11 cellular contexts compared by ENCODE assay signal in genomic region chr16:73065617-73066313, GRCh38. TPM values are rescaled to one million over a fixed set of nuclear protein-coding genes. Genes with fewer than 3 reads are reported as not detected.
DNase-seq lines count a peak whose midpoint lies in the region; ATAC-seq and TF ChIP-seq lines count a peak whose summit lies in the region.
"Had no signal": no experiment of that assay in that cellular context is flagged by ENCODE, and none has a peak within 500 bp of the region (broad histone marks: within the 10 kb centered on the region; RNA-seq: fewer than 3 reads in every experiment).

No MANE protein-coding gene starts in this region.

- H3K4me1 ChIP-seq in muscle layer of colon (ENCODE audit: insufficient read depth, low read length): peaks cover 59% of the 10 kb centered on the region
- peaks cover 0 to 88% (median 27%) of the 10 kb centered on the region in 4 donors for H3K4me1 ChIP-seq in tibial nerve

- WGBS in tibial nerve, 2 donors: 10% methylated on average over 38 to 43 of the region's 43 CpGs

- peak in 1 of 2 donors; percentile 58 for TF ChIP-seq EP300 in tibial nerve (IDR thresholded peaks at IDR 0.05)

- peak overlapping the region; percentile 16 for H3K27ac ChIP-seq in angular gyrus (ENCODE audit: low read depth, low read length)
- H3K27ac ChIP-seq in muscle layer of colon (ENCODE audit: low read depth, low read length): no peak overlapping the region
- H3K27ac ChIP-seq in tibial nerve: peak overlapping the region; percentile 24 to 89 (median 60)

- H3K4me3 ChIP-seq in fibroblast of the aortic adventitia (ENCODE audit: low read depth, low read length) (no peak overlapping the region), muscle layer of colon (ENCODE audit: low read depth in 1 of 2, low read length in 2 of 2) (peak overlapping the region; percentile 33 to 35), tibial nerve (peak overlapping the region; percentile 11 to 46 (median 20))
- H3K4me3 ChIP-seq: lung had no signal

- DNase-seq in fibroblast of the aortic adventitia (ENCODE audit: low read depth) (peak; percentile 52), tibial nerve (ENCODE audit: low spot score in 2 of 2) (peak in 1 of 2 donors; percentile 50), NCI-H774 (lab: John Stamatoyannopoulos, UW) (no peak)
- DNase-seq in stimulated activated CD8-positive, alpha-beta memory T cell treated with anti-CD3 and anti-CD28 coated beads, Interleukin-4, amount 100 ng/mL, for 48 hours: no peak
- DNase-seq: activated T-cell treated with anti-CD3 and anti-CD28 coated beads, Interleukin-2, amount 50 U/mL, for 48 hours; effector CD4-positive, alpha-beta T cell; EL had no signal

- TF ChIP-seq CTCF in fibroblast of the aortic adventitia (IDR thresholded peaks at IDR 0.05; ENCODE audit: insufficient read depth, low read length) (no peak), tibial nerve (IDR thresholded peaks at IDR 0.05) (no peak)

- H3K36me3 ChIP-seq in muscle layer of colon (ENCODE audit: insufficient read depth, low read length): no peaks in the 10 kb centered on the region
- H3K36me3 ChIP-seq in tibial nerve: no peaks in the 10 kb centered on the region

- no peaks in the 10 kb centered on the region for H3K27me3 ChIP-seq in muscle layer of colon (ENCODE audit: control insufficient read depth in 1 of 2, insufficient read depth in 2 of 2, low read length in 2 of 2)
- peaks cover 0 to 40% of the 10 kb centered on the region in 2 donors for H3K27me3 ChIP-seq in tibial nerve

- peak in 1 of 2 donors; percentile 29 for TF ChIP-seq POLR2A in tibial nerve (IDR thresholded peaks at IDR 0.05)

- ATAC-seq in GM21515 (IDR thresholded peaks at IDR 0.05; ENCODE audit: unreplicated experiment): no peak

- H3K9ac ChIP-seq in muscle layer of colon (ENCODE audit: low read length): peak overlapping the region; percentile 5

- H3K9me3 ChIP-seq in muscle layer of colon (ENCODE audit: low read length) (no peaks in the 10 kb centered on the region), tibial nerve (no peaks in the 10 kb centered on the region)

RNA-seq across cellular contexts. Expression of gene ZFHX3, which starts 17.8 kb away (rescaled TPM):
- total RNA-seq in fibroblast of the aortic adventitia (ENCODE audit: low replicate concordance) (4.8 and 8.1 TPM in 2 replicates), tibial nerve (10 to 100 TPM; 36.3 to 44.0 (median 38.1) TPM)
